In genomic region chr6:4186391-4186790, GRCh38 we compare ENCODE assay signal across 23 cellular contexts. TPM values are rescaled to one million over a fixed set of nuclear protein-coding genes. Genes with fewer than 3 reads are reported as not detected.
DNase-seq lines count a peak whose midpoint lies in the region; ATAC-seq and TF ChIP-seq lines count a peak whose summit lies in the region.
"Had no signal": no experiment of that assay in that cellular context is flagged by ENCODE, and none has a peak within 500 bp of the region (broad histone marks: within the 10 kb centered on the region; RNA-seq: fewer than 3 reads in every experiment).

No MANE protein-coding gene starts in this region.

- H3K27me3 ChIP-seq in left ventricle myocardium inferior (ENCODE audit: low read depth) (no peaks in the 10 kb centered on the region), IMR-90 (ENCODE audit: control insufficient read depth, insufficient read depth, low read length) (peaks cover 5% of the 10 kb centered on the region; the same call in 1 of the 2 replicates), gastrocnemius medialis (no peaks in the 10 kb centered on the region)
- H3K27me3 ChIP-seq: BE2C, BLaER1 had no signal

- H3K4me1 ChIP-seq in left ventricle myocardium inferior (no peaks in the 10 kb centered on the region), IMR-90 (ENCODE audit: control insufficient read depth, insufficient read depth, low read length) (no peaks in the 10 kb centered on the region), gastrocnemius medialis (no peaks in the 10 kb centered on the region)
- H3K4me1 ChIP-seq: BE2C, BLaER1 had no signal

- CTCF ChIA-PET in IMR-90 (lab: Yijun Ruan, JAX): interaction anchor here (1.2 kb wide), 1 partner anchor 24 kb away, joined by 3 read pairs; no protein-coding TSS in a partner anchor

- no peak overlapping the region for H3K14ac ChIP-seq in IMR-90 (replicated peaks; ENCODE audit: low read depth, low read length)

- no peak overlapping the region for H2BK20ac ChIP-seq in IMR-90 (ENCODE audit: low read depth, low read length)

- no peak for DNase-seq in Right ventricle myocardium superior
- no peak for DNase-seq in left ventricle myocardium inferior
- DNase-seq in IMR-90: no peak
- peak in 1 of 2 donors; percentile 8 for DNase-seq in gastrocnemius medialis
- DNase-seq in SW480 (ENCODE audit: low spot score): no peak
- DNase-seq in RPMI8226: no peak
- DNase-seq: 8988T; ACHN; BE2C; C1 segment of cervical spinal cord; CD4-positive, alpha-beta memory T cell; CD4-positive, CD25-positive, alpha-beta regulatory T cell; CD8-positive, alpha-beta memory T cell; COR-L47; DMS 273 treated with DMSO at 0.1 percent for 48 hours; DMS153; DMS53; DMS79; DND-41; EL; GDM1 had no signal

- intact Hi-C loops in Right ventricle myocardium superior (cut with DNase I) (no loop called here), left ventricle myocardium inferior (cut with micrococcal nuclease) (no loop called here), IMR-90 (cut with micrococcal nuclease) (no loop called here), gastrocnemius medialis (cut with DNase I; ENCODE audit: low total_unique reads) (no loop called here)

- H3K4me3 ChIP-seq in left ventricle myocardium inferior (no peak overlapping the region), IMR-90 (ENCODE audit: insufficient read depth, low read depth, low read length) (no peak overlapping the region), gastrocnemius medialis (no peak overlapping the region)
- H3K4me3 ChIP-seq: BLaER1, GM12878 had no signal

- WGBS in IMR-90 (ENCODE audit: extremely low coverage in 2 of 2, insufficient read length in 1 of 2), 2 experiments: 100% methylated on average over 3 of the region's 4 CpGs; no CpG with 5 or more reads in 1 of the 2 experiments

- TF ChIP-seq POLR2A in IMR-90 (IDR thresholded peaks at IDR 0.05; ENCODE audit: low read depth, low read length): no peak
- no peak for TF ChIP-seq POLR2A in gastrocnemius medialis (IDR thresholded peaks at IDR 0.05)

- H3K56ac ChIP-seq in IMR-90 (ENCODE audit: extremely low read depth, insufficient read depth, low read length): no peak overlapping the region

- no peak overlapping the region for H3K18ac ChIP-seq in IMR-90 (ENCODE audit: low read depth, low read length)

- dilution Hi-C loops in IMR-90 (cut with HindIII; ENCODE audit: low sequenced_read_pairs, unreplicated experiment): no loop called here

- POLR2A ChIA-PET in IMR-90 (lab: Charles Lee; ENCODE audit: unreplicated experiment): no interaction called here

- peak; percentile 46 for ATAC-seq in Right ventricle myocardium superior (ENCODE audit: poor library complexity)
- peak; percentile 24; the same call in 1 of the 2 replicates for ATAC-seq in IMR-90 (ENCODE audit: low read depth)
- ATAC-seq in gastrocnemius medialis: peak; percentile 56 to 83
- ATAC-seq: GM12878 had no signal

- H3K4ac ChIP-seq in IMR-90 (ENCODE audit: low read depth, low read length): no peak overlapping the region

- H3K4me2 ChIP-seq in IMR-90 (ENCODE audit: low read depth, low read length): no peak overlapping the region
- H3K4me2 ChIP-seq: BLaER1 had no signal

- H4K20me1 ChIP-seq in IMR-90 (ENCODE audit: insufficient read depth, low read length): no peaks in the 10 kb centered on the region
- H4K20me1 ChIP-seq: BLaER1 had no signal

- H4K5ac ChIP-seq in IMR-90 (ENCODE audit: low read depth, low read length): no peak overlapping the region

- no peak overlapping the region for H2AK9ac ChIP-seq in IMR-90 (replicated peaks; ENCODE audit: low read depth, low read length, poor library complexity)

- H3K36me3 ChIP-seq in left ventricle myocardium inferior (no peaks in the 10 kb centered on the region), IMR-90 (ENCODE audit: control insufficient read depth, insufficient read depth, low read length) (no peaks in the 10 kb centered on the region), gastrocnemius medialis (no peaks in the 10 kb centered on the region)
- H3K36me3 ChIP-seq: BE2C, BLaER1 had no signal

- no peaks in the 10 kb centered on the region for H3K79me1 ChIP-seq in IMR-90 (ENCODE audit: low read depth in 1 of 2, low read length in 2 of 2)

- H2AFZ ChIP-seq in IMR-90 (replicated peaks; ENCODE audit: low read length, poor library complexity): no peak overlapping the region

- H3K23ac ChIP-seq in IMR-90 (ENCODE audit: low read depth, low read length): no peak overlapping the region

- H2BK5ac ChIP-seq in IMR-90 (ENCODE audit: low read depth, low read length, poor library complexity, severe bottlenecking): no peak overlapping the region

- no peak overlapping the region for H2BK15ac ChIP-seq in IMR-90 (ENCODE audit: low read depth, low read length)

- H3K27ac ChIP-seq in left ventricle myocardium inferior (replicated peaks) (no peak overlapping the region), IMR-90 (ENCODE audit: insufficient read depth, low read length) (no peak overlapping the region), gastrocnemius medialis (no peak overlapping the region)
- H3K27ac ChIP-seq: BLaER1 had no signal

- TF ChIP-seq CTCF in left ventricle myocardium inferior (IDR thresholded peaks at IDR 0.05; ENCODE audit: borderline replicate concordance) (no peak), IMR-90 (conservative IDR thresholded peaks at IDR 0.05; ENCODE audit: low read depth, low read length) (no peak), gastrocnemius medialis (IDR thresholded peaks at IDR 0.05 in 4 of 5, conservative IDR thresholded peaks at IDR 0.05 in 1 of 5) (no peak)

- no peak overlapping the region for H3K9ac ChIP-seq in IMR-90 (ENCODE audit: low read depth, low read length)
- H3K9ac ChIP-seq: BLaER1 had no signal

- in situ Hi-C loops in IMR-90 (cut with MboI; ENCODE audit: low sequenced_read_pairs) (no loop called here), gastrocnemius medialis (cut with MboI; ENCODE audit: low sequenced_read_pairs in 4 of 4) (no loop called here)

- no TSS peak for BruUV-seq in IMR-90 (replicated peaks; lab: Mats Ljungman, UMichigan)

- TF ChIP-seq RAD21 in IMR-90 (IDR thresholded peaks at IDR 0.05; ENCODE audit: low read length): no peak

- H4K91ac ChIP-seq in IMR-90 (ENCODE audit: insufficient read depth, low read depth, low read length): no peak overlapping the region

- H2BK120ac ChIP-seq in IMR-90 (ENCODE audit: low read depth, low read length): no peak overlapping the region

- H2AK5ac ChIP-seq in IMR-90 (ENCODE audit: low read depth, low read length): no peak overlapping the region

- H3K9me1 ChIP-seq in IMR-90 (ENCODE audit: insufficient read depth, low read length): no peaks in the 10 kb centered on the region

- no peaks in the 10 kb centered on the region for H3K9me3 ChIP-seq in left ventricle myocardium inferior (replicated peaks)
- peaks cover 5% of the 10 kb centered on the region; the same call in 1 of the 2 replicates for H3K9me3 ChIP-seq in IMR-90 (ENCODE audit: control insufficient read depth, insufficient read depth, low read length)
- H3K9me3 ChIP-seq in gastrocnemius medialis: no peaks in the 10 kb centered on the region
- H3K9me3 ChIP-seq: BE2C had no signal

- no peak overlapping the region for H4K8ac ChIP-seq in IMR-90 (ENCODE audit: low read depth in 2 of 2, low read length in 2 of 2)

TF ChIP-seq in IMR-90, 13 proteins besides CTCF, POLR2A, EP300 and RAD21:
- TF ChIP-seq MXI1 (IDR thresholded peaks at IDR 0.05; ENCODE audit: borderline replicate concordance, low read depth, low read length) (no peak), ELK1 (IDR thresholded peaks at IDR 0.05; ENCODE audit: borderline replicate concordance, low read depth, low read length) (no peak), RFX5 (IDR thresholded peaks at IDR 0.05; ENCODE audit: low read depth, low read length) (no peak), SMC3 (IDR thresholded peaks at IDR 0.05; ENCODE audit: low read depth, low read length) (no peak), CEBPB (IDR thresholded peaks at IDR 0.05; ENCODE audit: low read depth, low read length) (no peak), RCOR1 (IDR thresholded peaks at IDR 0.05; ENCODE audit: insufficient replicate concordance, low read length) (no peak), CHD1 (IDR thresholded peaks at IDR 0.05; ENCODE audit: low read depth, low read length) (no peak), MAFK (IDR thresholded peaks at IDR 0.05; ENCODE audit: low read depth, low read length) (no peak), NFE2L2 (IDR thresholded peaks at IDR 0.05; ENCODE audit: low read depth, low read length) (no peak), MAZ (IDR thresholded peaks at IDR 0.05; ENCODE audit: borderline replicate concordance, low read depth, low read length) (no peak), USF2 (IDR thresholded peaks at IDR 0.05; ENCODE audit: low read depth, low read length) (no peak), BHLHE40 (IDR thresholded peaks at IDR 0.05; ENCODE audit: low read depth, low read length) (no peak), FOS (IDR thresholded peaks at IDR 0.05; ENCODE audit: low read depth, low read length) (no peak)

RNA-seq across cellular contexts. Expression of gene ECI2, which starts 51.0 kb away (rescaled TPM):
- 151 TPM for total RNA-seq in Right ventricle myocardium superior
- total RNA-seq in left ventricle myocardium inferior: 170 TPM
- 124 and 152 TPM in 2 replicates for total RNA-seq in IMR-90 (2012; rRNA removed)
- polyA plus RNA-seq in IMR-90 (2012; rRNA removed): 51.4 and 64.1 TPM in 2 replicates
- polyA plus RNA-seq in IMR-90 (2012; cell fraction: cytosol; rRNA removed): 21.0 and 27.6 TPM in 2 replicates
- 12.1 and 49.5 TPM in 2 replicates for polyA plus RNA-seq in IMR-90 (2012; cell fraction: nucleus; rRNA removed; ENCODE audit: low replicate concordance)
- 100 to 1,000 TPM in 1 of 4 donors, 10 to 100 TPM in 3; 68.1 to 122 (median 94.3) TPM for total RNA-seq in gastrocnemius medialis
